Comparison of ENCODE assay signal across 8 cellular contexts in genomic region chr15:74935193-74935592, GRCh38. TPM values are rescaled to one million over a fixed set of nuclear protein-coding genes. Genes with fewer than 3 reads are reported as not detected.
DNase-seq lines count a peak whose midpoint lies in the region; ATAC-seq, FAIRE-seq and TF ChIP-seq lines count a peak whose summit lies in the region.
"Not testable (repeated sequence)": the region's sequence is repeated elsewhere in the genome, so short reads cannot be mapped to it uniquely, and the experiment has no call there.

No MANE protein-coding gene starts in this region.

- H3K79me2 ChIP-seq in PC-3 (ENCODE audit: low read length) (peaks cover 72% of the 10 kb centered on the region), K562 (ENCODE audit: control insufficient read depth, insufficient read depth, low read length) (peaks cover 77% of the 10 kb centered on the region)

- 30% methylated on average over 3 of the region's 3 CpGs for WGBS in K562 (ENCODE audit: insufficient coverage, low coverage, missing lambda C conversion rate)

- H3K4me3 Mint-ChIP-seq in activated CD4-positive, alpha-beta memory T cell treated with anti-CD3 and anti-CD28 coated beads for 36 hours: peak overlapping the region; percentile 11
- peak overlapping the region; percentile 5 for H3K4me3 Mint-ChIP-seq in glutamatergic neuron (ENCODE audit: unreplicated experiment)
- peak overlapping the region; percentile 70 to 83 (median 76) for H3K4me3 Mint-ChIP-seq in nephron

- not testable (repeated sequence) for TF ChIP-seq POLR2A in K562 (conservative IDR thresholded peaks at IDR 0.05)

- not testable (repeated sequence) for H3K9me3 Mint-ChIP-seq in activated CD4-positive, alpha-beta memory T cell treated with anti-CD3 and anti-CD28 coated beads for 36 hours; glutamatergic neuron (ENCODE audit: unreplicated experiment); nephron

- not testable (repeated sequence) for H3K9me1 ChIP-seq in K562 (ENCODE audit: control insufficient read depth, insufficient read depth, low read length)

- intact Hi-C loops in PC-3 (cut with micrococcal nuclease): loop anchor here (5.0 to 10.0 kb wide), 2 partner anchors 33 to 390 kb away; partner anchors contain the start of gene ARID3B
- intact Hi-C loops in activated CD4-positive, alpha-beta memory T cell treated with anti-CD3 and anti-CD28 coated beads for 36 hours (cut with micrococcal nuclease): loop anchor here (5.0 kb wide), 2 partner anchors 153 to 393 kb away; partner anchors contain the start of genes ARID3B and CSK
- intact Hi-C loops in K562 (cut with micrococcal nuclease); upper lobe of right lung (cut with DNase I): not testable (repeated sequence)

- not testable (repeated sequence) for H2AFZ ChIP-seq in PC-3 (ENCODE audit: low read length); K562 (ENCODE audit: low read depth, low read length)

- not testable (repeated sequence) for H3K27me3 Mint-ChIP-seq in activated CD4-positive, alpha-beta memory T cell treated with anti-CD3 and anti-CD28 coated beads for 36 hours; glutamatergic neuron (ENCODE audit: unreplicated experiment); nephron (ENCODE audit: low read depth)

- peak overlapping the region; percentile 19 for H3K27ac Mint-ChIP-seq in activated CD4-positive, alpha-beta memory T cell treated with anti-CD3 and anti-CD28 coated beads for 36 hours
- H3K27ac Mint-ChIP-seq in glutamatergic neuron (ENCODE audit: unreplicated experiment): peak overlapping the region; percentile 1
- peak overlapping the region in 1 of 3 experiments; percentile 82 for H3K27ac Mint-ChIP-seq in nephron

- not testable (repeated sequence) for TF ChIP-seq EP300 in K562 (IDR thresholded peaks at IDR 0.05; ENCODE audit: low read length)

- H3K27ac ChIP-seq in PC-3 (ENCODE audit: low read length); upper lobe of right lung: not testable (repeated sequence)
- H3K27ac ChIP-seq in K562 (ENCODE audit: extremely low read depth, low read depth, low read length): peak overlapping the region; percentile 19; the same call in 1 of the 3 replicates

- not testable (repeated sequence) for H3K9ac ChIP-seq in PC-3 (ENCODE audit: low read length)
- H3K9ac ChIP-seq in K562 (ENCODE audit: insufficient read depth in 1 of 2, low read depth in 2 of 2, low read length in 2 of 2): peak overlapping the region in 1 of 2 experiments; percentile 79; a peak in 2 of 4 replicates

- POLR2A ChIA-PET in PC-3 (lab: Charles Lee; ENCODE audit: unreplicated experiment) (interaction anchor here (0.6 kb wide), 1 partner anchor 28 kb away, joined by 3 read pairs; no protein-coding TSS in a partner anchor), K562 (lab: Yijun Ruan, JAX) (interaction anchor here (0.6 to 3.1 kb wide), 13 partner anchors 8 to 215 kb away, joined by 3 to 15 read pairs (median 6); partner anchors contain the start of gene FAM219B)
- POLR2A ChIA-PET in activated CD4-positive, alpha-beta memory T cell treated with anti-CD3 and anti-CD28 coated beads for 36 hours (lab: Charles Lee): not testable (repeated sequence)

- CTCF ChIA-PET in PC-3 (lab: Charles Lee); K562 (lab: Yijun Ruan, JAX; ENCODE audit: low intra/inter-chr PET ratio): not testable (repeated sequence)
- CTCF ChIA-PET in activated CD4-positive, alpha-beta memory T cell treated with anti-CD3 and anti-CD28 coated beads for 36 hours (lab: Charles Lee): interaction anchor here (1.0 to 2.9 kb wide), 5 partner anchors 16 to 148 kb away, joined by 3 to 14 read pairs (median 4); partner anchors contain the start of gene FAM219B

- not testable (repeated sequence) for H3K27me3 ChIP-seq in PC-3 (ENCODE audit: low read length); K562 (ENCODE audit: control insufficient read depth in 2 of 2, insufficient read depth in 2 of 2, low read length in 2 of 2); upper lobe of right lung

- FAIRE-seq in K562 (lab: Jason Lieb, UNC): not testable (repeated sequence)

- H3K4me1 ChIP-seq in PC-3 (ENCODE audit: insufficient read depth, low read length): not testable (repeated sequence)
- H3K4me1 ChIP-seq in K562 (replicated peaks in 1 of 2; ENCODE audit: control insufficient read depth in 2 of 2, insufficient read depth in 2 of 2, low read length in 2 of 2) (peaks cover 19 to 29% of the 10 kb centered on the region in 2 experiments), upper lobe of right lung (peaks cover 29% of the 10 kb centered on the region)

- in situ Hi-C loops in K562 (cut with MboI): not testable (repeated sequence)

- not testable (repeated sequence) for ATAC-seq in PC-3, upper lobe of right lung
- ATAC-seq in K562: peak; percentile 33

- not testable (repeated sequence) for H3K36me3 Mint-ChIP-seq in activated CD4-positive, alpha-beta memory T cell treated with anti-CD3 and anti-CD28 coated beads for 36 hours; glutamatergic neuron (ENCODE audit: unreplicated experiment); nephron (ENCODE audit: low read depth)

- peaks cover 31% of the 10 kb centered on the region for H3K4me1 Mint-ChIP-seq in activated CD4-positive, alpha-beta memory T cell treated with anti-CD3 and anti-CD28 coated beads for 36 hours (ENCODE audit: low read depth)
- not testable (repeated sequence) for H3K4me1 Mint-ChIP-seq in glutamatergic neuron (ENCODE audit: low read depth, unreplicated experiment)
- peaks cover 14% of the 10 kb centered on the region for H3K4me1 Mint-ChIP-seq in nephron

- BruUV-seq in PC-3 (replicated peaks; lab: Mats Ljungman, UMichigan); K562 (replicated peaks; lab: Mats Ljungman, UMichigan): not testable (repeated sequence)

- H4K20me1 ChIP-seq in PC-3 (ENCODE audit: low read length); K562 (replicated peaks; ENCODE audit: control insufficient read depth, insufficient read depth, low read length): not testable (repeated sequence)

- not testable (repeated sequence) for H3K4me3 ChIP-seq in LNCaP clone FGC (ENCODE audit: low read depth, low read length); PC-3 (ENCODE audit: low read length); upper lobe of right lung
- H3K4me3 ChIP-seq in K562: peak overlapping the region; percentile 21; the same call in 1 of the 2 replicates

- H3K9me3 ChIP-seq in PC-3 (ENCODE audit: low read length); K562 (replicated peaks; ENCODE audit: control insufficient read depth, insufficient read depth, low read depth, low read length); upper lobe of right lung: not testable (repeated sequence)

- DNase-seq in COLO668 (lab: John Stamatoyannopoulos, UW; ENCODE audit: unreplicated experiment): peak; percentile 9
- DNase-seq in LNCaP clone FGC (ENCODE audit: low read depth); activated CD4-positive, alpha-beta memory T cell treated with anti-CD3 and anti-CD28 coated beads for 36 hours: not testable (repeated sequence)
- peak; percentile 39 for DNase-seq in PC-3
- DNase-seq in K562 (ENCODE audit: extremely low read depth in 1 of 4, low spot score in 3 of 4): peak in 1 of 4 experiments; percentile 67
- peak; percentile 30 for DNase-seq in glutamatergic neuron
- peak; percentile 52 for DNase-seq in upper lobe of right lung

- H3K36me3 ChIP-seq in PC-3 (ENCODE audit: low read depth, low read length): not testable (repeated sequence)
- H3K36me3 ChIP-seq in K562 (ENCODE audit: control insufficient read depth, insufficient read depth, low read length) (peaks cover 58% of the 10 kb centered on the region; the same call in 2 of the 3 replicates), upper lobe of right lung (peaks cover 12% of the 10 kb centered on the region)

- not testable (repeated sequence) for H3F3A ChIP-seq in PC-3 (ENCODE audit: low read length, unreplicated experiment)

- not testable (repeated sequence) for H3K9me2 ChIP-seq in PC-3 (replicated peaks; ENCODE audit: low read length)

- H3K4me2 ChIP-seq in PC-3 (ENCODE audit: low read length): peak overlapping the region; percentile 23; the same call in 1 of the 2 replicates
- peak overlapping the region; percentile 64; the same call in 1 of the 2 replicates for H3K4me2 ChIP-seq in K562 (ENCODE audit: insufficient read depth, low read length)

- TF ChIP-seq RAD21 in K562 (CRISPR knock-in tag; conservative IDR thresholded peaks at IDR 0.05 in 1 of 2, IDR thresholded peaks at IDR 0.05 in 1 of 2): peak in 1 of 2 experiments; percentile 18; a peak in 1 of 4 replicates

- TF ChIP-seq CTCF in LNCaP clone FGC (IDR thresholded peaks at IDR 0.05; ENCODE audit: control insufficient read depth, extremely low read depth, insufficient read depth): peak; percentile 9; the same call in 1 of the 2 replicates
- peak; percentile 29; the same call in 1 of the 2 replicates for TF ChIP-seq CTCF in PC-3 (conservative IDR thresholded peaks at IDR 0.05; ENCODE audit: low read depth, low read length)
- TF ChIP-seq CTCF in K562 (IDR thresholded peaks at IDR 0.05 in 2 of 3, conservative IDR thresholded peaks at IDR 0.05 in 1 of 3; ENCODE audit: insufficient read depth in 2 of 3, low read depth in 1 of 3, low read length in 3 of 3): peak; percentile 34 to 49 (median 38); a peak in 3 of 6 replicates
- not testable (repeated sequence) for TF ChIP-seq CTCF in glutamatergic neuron (IDR thresholded peaks at IDR 0.05; ENCODE audit: partially characterized antibody, unreplicated experiment); nephron (IDR thresholded peaks at IDR 0.05; ENCODE audit: unreplicated experiment in 3 of 3); upper lobe of right lung (IDR thresholded peaks at IDR 0.05)

RNA-seq across cellular contexts. Expression of gene COX5A, which starts 2.7 kb away (rescaled TPM):
- 109 and 145 TPM in 2 replicates for total RNA-seq in PC-3 (2014; rRNA removed)
- 100 to 1,000 TPM; 322 TPM for total RNA-seq in activated CD4-positive, alpha-beta memory T cell treated with anti-CD3 and anti-CD28 coated beads for 36 hours
- total RNA-seq in K562 (2011; cell fraction: chromatin; rRNA removed; ENCODE audit: low replicate concordance): 32.1 and 48.6 TPM in 2 replicates
- total RNA-seq in K562 (2011; cell fraction: nucleolus; rRNA removed): 31.2 and 36.9 TPM in 2 replicates
- 54.6 and 80.4 TPM in 2 replicates for total RNA-seq in K562 (2011; cell fraction: nucleoplasm; rRNA removed)
- total RNA-seq in K562 (2014; rRNA removed): 182 and 196 TPM in 2 replicates
- 427 and 480 TPM in 2 replicates for total RNA-seq in K562 (2014; rRNA removed; fragmentation: Illumina TruSeq; extraction: Trizol)
- 371 and 389 TPM in 2 replicates for total RNA-seq in K562 (2015; rRNA removed; fragmentation: Illumina TruSeq; extraction: Trizol)
- 476 and 490 TPM in 2 replicates for total RNA-seq in K562 (2021)
- polyA plus RNA-seq in K562 (2011; rRNA removed): 245 and 357 TPM in 2 replicates
- polyA plus RNA-seq in K562 (2011; cell fraction: cytosol; rRNA removed): 349 and 400 TPM in 2 replicates
- 157 and 270 TPM in 2 replicates for polyA plus RNA-seq in K562 (2011; cell fraction: nucleus; rRNA removed)
- 668 and 675 TPM in 2 replicates for polyA plus RNA-seq in K562 (2012)
- 553 and 569 TPM in 2 replicates for polyA plus RNA-seq in K562 (2014; fragmentation: Illumina TruSeq; extraction: Trizol)
- 100 to 1,000 TPM in 1 of 2 experiments, 10 to 100 TPM in 1; 86.8 to 116 TPM for polyA plus RNA-seq in K562 (2014; fragmentation: Nextera tagmentation; extraction: Ambion mirVana)
- polyA plus RNA-seq in K562 (2014; rRNA removed): 419 and 568 TPM in 2 replicates
- 90.7 and 143 TPM in 2 replicates for polyA minus RNA-seq in K562 (2011; rRNA and poly(A)+ RNA removed)
- 143 and 157 TPM in 2 replicates for polyA minus RNA-seq in K562 (2011; cell fraction: cytosol; rRNA and poly(A)+ RNA removed)
- 12.9 and 34.8 TPM in 2 replicates for polyA minus RNA-seq in K562 (2011; cell fraction: nucleus; rRNA and poly(A)+ RNA removed)
- 219 TPM for total RNA-seq in glutamatergic neuron (ENCODE audit: unreplicated experiment)
- 138 TPM for total RNA-seq in upper lobe of right lung

RNA-seq across cellular contexts. Expression of gene RPP25, which starts 21.4 kb away (rescaled TPM):
- total RNA-seq in PC-3 (2014; rRNA removed) (6.6 and 7.1 TPM in 2 replicates), K562 (2014; rRNA removed) (12.3 and 15.4 TPM in 2 replicates), K562 (2014; rRNA removed; fragmentation: Illumina TruSeq; extraction: Trizol) (5.4 and 5.6 TPM in 2 replicates), K562 (2015; rRNA removed; fragmentation: Illumina TruSeq; extraction: Trizol) (4.7 and 4.9 TPM in 2 replicates), K562 (2021) (11.0 and 12.0 TPM in 2 replicates), glutamatergic neuron (ENCODE audit: unreplicated experiment) (2.3 TPM), upper lobe of right lung (20.2 TPM)
- 1 to 10 TPM; 3.8 TPM for total RNA-seq in activated CD4-positive, alpha-beta memory T cell treated with anti-CD3 and anti-CD28 coated beads for 36 hours
- total RNA-seq in K562 (2011; cell fraction: chromatin; rRNA removed; ENCODE audit: low replicate concordance): 1.1 and 3.4 TPM in 2 replicates
- total RNA-seq in K562 (2011; cell fraction: nucleolus; rRNA removed): 4.1 and 5.0 TPM in 2 replicates
- total RNA-seq in K562 (2011; cell fraction: nucleoplasm; rRNA removed): 2.4 and 3.1 TPM in 2 replicates
- polyA plus RNA-seq in K562 (2011; rRNA removed) (1.9 and 4.1 TPM in 2 replicates), K562 (2014; fragmentation: Illumina TruSeq; extraction: Trizol) (6.0 and 6.2 TPM in 2 replicates), K562 (2014; fragmentation: Nextera tagmentation; extraction: Ambion mirVana) (1 to 10 TPM; 1.1 to 1.3 TPM), K562 (2014; rRNA removed) (6.9 and 7.5 TPM in 2 replicates)
- polyA plus RNA-seq in K562 (2011; cell fraction: cytosol; rRNA removed): 4.8 and 7.0 TPM in 2 replicates
- polyA plus RNA-seq in K562 (2011; cell fraction: nucleus; rRNA removed): 2.3 and 3.2 TPM in 2 replicates
- 4.4 and 9.2 TPM in 2 replicates for polyA plus RNA-seq in K562 (2012)
- 1.8 and 2.4 TPM in 2 replicates for polyA minus RNA-seq in K562 (2011; rRNA and poly(A)+ RNA removed)
- 2.7 and 5.1 TPM in 2 replicates for polyA minus RNA-seq in K562 (2011; cell fraction: cytosol; rRNA and poly(A)+ RNA removed)
- 2.0 and 4.3 TPM in 2 replicates for polyA minus RNA-seq in K562 (2011; cell fraction: nucleus; rRNA and poly(A)+ RNA removed)

RNA-seq across cellular contexts. Expression of gene FAM219B, which starts 28.5 kb away (rescaled TPM):
- total RNA-seq in PC-3 (2014; rRNA removed) (23.8 and 24.3 TPM in 2 replicates), K562 (2014; rRNA removed) (26.1 and 27.6 TPM in 2 replicates), K562 (2014; rRNA removed; fragmentation: Illumina TruSeq; extraction: Trizol) (28.2 and 29.4 TPM in 2 replicates), K562 (2015; rRNA removed; fragmentation: Illumina TruSeq; extraction: Trizol) (17.5 and 19.1 TPM in 2 replicates), K562 (2021) (40.3 and 43.0 TPM in 2 replicates), glutamatergic neuron (ENCODE audit: unreplicated experiment) (171 TPM), upper lobe of right lung (75.4 TPM)
- 10 to 100 TPM; 63.0 to 70.1 TPM for total RNA-seq in activated CD4-positive, alpha-beta memory T cell treated with anti-CD3 and anti-CD28 coated beads for 36 hours
- 89.6 and 158 TPM in 2 replicates for total RNA-seq in K562 (2011; cell fraction: chromatin; rRNA removed; ENCODE audit: low replicate concordance)
- total RNA-seq in K562 (2011; cell fraction: nucleolus; rRNA removed): 91.7 and 93.2 TPM in 2 replicates
- 102 and 120 TPM in 2 replicates for total RNA-seq in K562 (2011; cell fraction: nucleoplasm; rRNA removed)
- polyA plus RNA-seq in K562 (2011; rRNA removed) (50.4 and 58.4 TPM in 2 replicates), K562 (2014; fragmentation: Illumina TruSeq; extraction: Trizol) (29.7 and 35.3 TPM in 2 replicates), K562 (2014; fragmentation: Nextera tagmentation; extraction: Ambion mirVana) (10 to 100 TPM in 1 of 2 experiments, 1 to 10 TPM in 1; 6.8 to 10.2 TPM), K562 (2014; rRNA removed) (47.9 and 50.4 TPM in 2 replicates)
- polyA plus RNA-seq in K562 (2011; cell fraction: cytosol; rRNA removed): 36.0 and 55.5 TPM in 2 replicates
- 288 and 307 TPM in 2 replicates for polyA plus RNA-seq in K562 (2011; cell fraction: nucleus; rRNA removed)
- 18.3 and 40.2 TPM in 2 replicates for polyA plus RNA-seq in K562 (2012)
- 19.0 and 21.3 TPM in 2 replicates for polyA minus RNA-seq in K562 (2011; rRNA and poly(A)+ RNA removed)
- 7.7 and 8.3 TPM in 2 replicates for polyA minus RNA-seq in K562 (2011; cell fraction: cytosol; rRNA and poly(A)+ RNA removed)
- polyA minus RNA-seq in K562 (2011; cell fraction: nucleus; rRNA and poly(A)+ RNA removed): 35.0 and 39.9 TPM in 2 replicates

RNA-seq across cellular contexts. Expression of gene MPI, which starts 45.4 kb away (rescaled TPM):
- total RNA-seq in PC-3 (2014; rRNA removed): 30.6 and 35.2 TPM in 2 replicates
- total RNA-seq in activated CD4-positive, alpha-beta memory T cell treated with anti-CD3 and anti-CD28 coated beads for 36 hours: 10 to 100 TPM; 56.4 to 60.0 TPM
- 120 and 254 TPM in 2 replicates for total RNA-seq in K562 (2011; cell fraction: chromatin; rRNA removed; ENCODE audit: low replicate concordance)
- 166 and 183 TPM in 2 replicates for total RNA-seq in K562 (2011; cell fraction: nucleolus; rRNA removed)
- total RNA-seq in K562 (2011; cell fraction: nucleoplasm; rRNA removed): 164 and 172 TPM in 2 replicates
- total RNA-seq in K562 (2014; rRNA removed): 40.5 and 58.3 TPM in 2 replicates
- 28.1 and 34.5 TPM in 2 replicates for total RNA-seq in K562 (2014; rRNA removed; fragmentation: Illumina TruSeq; extraction: Trizol)
- total RNA-seq in K562 (2015; rRNA removed; fragmentation: Illumina TruSeq; extraction: Trizol): 28.8 and 30.7 TPM in 2 replicates
- total RNA-seq in K562 (2021): 40.3 and 42.1 TPM in 2 replicates
- 56.8 and 73.8 TPM in 2 replicates for polyA plus RNA-seq in K562 (2011; rRNA removed)
- 76.8 and 97.4 TPM in 2 replicates for polyA plus RNA-seq in K562 (2011; cell fraction: cytosol; rRNA removed)
- 152 and 243 TPM in 2 replicates for polyA plus RNA-seq in K562 (2011; cell fraction: nucleus; rRNA removed)
- polyA plus RNA-seq in K562 (2012): 60.4 and 65.3 TPM in 2 replicates
- 78.7 and 105 TPM in 2 replicates for polyA plus RNA-seq in K562 (2014; fragmentation: Illumina TruSeq; extraction: Trizol)
- 10 to 100 TPM; 41.8 to 46.7 TPM for polyA plus RNA-seq in K562 (2014; fragmentation: Nextera tagmentation; extraction: Ambion mirVana)
- polyA plus RNA-seq in K562 (2014; rRNA removed): 36.3 and 41.2 TPM in 2 replicates
- polyA minus RNA-seq in K562 (2011; rRNA and poly(A)+ RNA removed): 79.0 and 93.6 TPM in 2 replicates
- 38.3 and 38.9 TPM in 2 replicates for polyA minus RNA-seq in K562 (2011; cell fraction: cytosol; rRNA and poly(A)+ RNA removed)
- 95.3 and 121 TPM in 2 replicates for polyA minus RNA-seq in K562 (2011; cell fraction: nucleus; rRNA and poly(A)+ RNA removed)
- total RNA-seq in glutamatergic neuron (ENCODE audit: unreplicated experiment): 33.1 TPM
- total RNA-seq in upper lobe of right lung: 26.7 TPM

Comparison
In these comparisons a context has a peak if more than half of its experiments do, and no peak if none do; other contexts are left out.
1. H3K4me3 Mint-ChIP-seq: peak in every context shown above with its lines; median percentile 76 in nephron; 11 in activated CD4-positive, alpha-beta memory T cell treated with anti-CD3 and anti-CD28 coated beads for 36 hours; 5 in glutamatergic neuron.